In the genomic region with DNA sequence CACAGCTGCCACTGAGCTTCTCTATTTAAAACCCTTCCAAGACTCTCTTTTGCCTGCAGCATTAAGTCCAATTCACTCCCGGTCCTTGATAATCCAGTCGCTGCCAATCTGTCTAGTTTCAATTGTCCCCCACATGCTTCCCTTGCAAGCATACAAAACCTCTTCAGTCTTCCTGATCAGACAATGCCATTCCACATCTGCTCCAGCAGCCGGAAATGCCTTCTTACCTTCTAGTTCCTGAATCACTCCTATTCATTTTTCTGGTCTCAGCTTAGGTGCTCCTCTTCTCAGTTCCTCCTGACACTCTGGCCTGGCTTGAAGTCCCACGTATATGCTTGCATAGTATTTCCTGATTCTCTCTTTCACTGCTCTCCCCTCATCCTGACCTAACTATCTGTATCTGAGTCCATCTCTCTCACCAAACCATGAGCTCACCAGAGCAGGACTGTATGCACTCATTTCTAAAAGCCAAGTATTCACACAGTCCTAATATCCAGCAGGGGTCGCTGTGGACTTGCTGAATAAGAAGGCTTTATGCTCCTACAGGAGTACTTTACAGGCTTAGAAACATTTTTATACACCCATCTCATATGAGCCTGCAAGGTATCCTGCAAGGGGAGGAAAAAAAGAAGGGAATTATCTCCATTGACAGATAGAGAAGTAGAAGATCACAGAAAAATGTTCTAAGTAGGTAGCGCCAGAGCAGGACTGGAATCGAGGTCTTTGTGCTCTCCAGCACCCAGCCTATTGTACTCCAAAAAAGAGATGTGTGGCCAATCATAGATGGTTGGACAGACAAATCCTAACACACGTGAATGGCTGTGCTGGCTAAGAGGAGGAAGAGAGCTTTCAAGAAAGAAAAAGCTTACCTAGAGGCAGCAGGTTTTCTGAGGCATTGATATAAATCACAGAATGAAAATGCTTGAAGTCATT, we compare ENCODE assay signal across 8 cellular contexts. TPM values are rescaled to one million over a fixed set of nuclear protein-coding genes. Genes with fewer than 3 reads are reported as not detected.
DNase-seq lines count a peak whose midpoint lies in the region; ATAC-seq and TF ChIP-seq lines count a peak whose summit lies in the region.

No MANE protein-coding gene starts in this region.

- H3K9me3 Mint-ChIP-seq in WTC11 = no peaks in the 10 kb centered on the region

- no peak overlapping the region for H3K4me3 ChIP-seq in kidney epithelial cell (ENCODE audit: low read depth, low read length)

- POLR2A ChIA-PET in WTC11 (lab: Charles Lee) = interaction anchor here (1.0 kb wide), 1 partner anchor 19 kb away, joined by 3 read pairs; the partner anchor contains the start of genes SPCS2 and XRRA1

- no peak overlapping the region for H3K27ac Mint-ChIP-seq in WTC11

- DNase-seq in GM03348 (ENCODE audit: low spot score) (peak; percentile 71), NCI-H2227 treated with DMSO at 0.1 percent for 48 hours (lab: John Stamatoyannopoulos, UW) (peak; percentile 80), WTC11 (ENCODE audit: low spot score) (peak; percentile 53), kidney epithelial cell (ENCODE audit: low read depth) (peak; percentile 74)
- peak; percentile 60 for DNase-seq in central memory CD4-positive, alpha-beta T cell
- peak; percentile 56 for DNase-seq in stimulated activated CD4-positive, alpha-beta T cell treated with anti-CD3 and anti-CD28 coated beads, Interleukin-2, amount 100 ng/mL, for 4 hours (ENCODE audit: low read depth)

- no peak overlapping the region for H3K4me3 Mint-ChIP-seq in WTC11

- no peaks in the 10 kb centered on the region for H3K27me3 Mint-ChIP-seq in WTC11 (ENCODE audit: low read depth)

- ATAC-seq in HG03097 (IDR thresholded peaks at IDR 0.05; ENCODE audit: low FRiP score, unreplicated experiment) = peak; percentile 61
- ATAC-seq in WTC11 = peak; percentile 95
- ATAC-seq in HG02588 (IDR thresholded peaks at IDR 0.05; ENCODE audit: unreplicated experiment) = no peak

- peaks cover 1% of the 10 kb centered on the region for H3K36me3 ChIP-seq in kidney epithelial cell (ENCODE audit: control insufficient read depth, insufficient read depth, low read length)

- CTCF ChIA-PET in WTC11 (lab: Charles Lee) = interaction anchor here (0.6 to 2.1 kb wide), 36 partner anchors 9 to 319 kb away, joined by 3 to 16 read pairs (median 4); partner anchors contain the start of gene SPCS2

- H3K36me3 Mint-ChIP-seq in WTC11 = peaks cover 4% of the 10 kb centered on the region; the same call in 1 of the 2 replicates

- no peaks in the 10 kb centered on the region for H3K4me1 Mint-ChIP-seq in WTC11

- H3K27me3 ChIP-seq in kidney epithelial cell (ENCODE audit: control insufficient read depth, insufficient read depth, low read length) = no peaks in the 10 kb centered on the region

- TF ChIP-seq CTCF in WTC11 (IDR thresholded peaks at IDR 0.05) = peak; percentile 56; the same call in 1 of the 2 replicates
- TF ChIP-seq CTCF in kidney epithelial cell (IDR thresholded peaks at IDR 0.05; ENCODE audit: insufficient read depth, low read length, poor library complexity, severe bottlenecking) = peak; percentile 77

TF ChIP-seq in WTC11, 78 proteins besides CTCF, POLR2A, EP300 and RAD21:
- TF ChIP-seq ZNF317 (CRISPR knock-in tag; IDR thresholded peaks at IDR 0.05; ENCODE audit: borderline replicate concordance, low read depth) (no peak), GABPB1 (CRISPR knock-in tag; IDR thresholded peaks at IDR 0.05) (no peak), OVOL2 (CRISPR knock-in tag; IDR thresholded peaks at IDR 0.05; ENCODE audit: borderline replicate concordance) (no peak), RELA (CRISPR knock-in tag; IDR thresholded peaks at IDR 0.05; ENCODE audit: borderline replicate concordance) (no peak), RORB (CRISPR knock-in tag; IDR thresholded peaks at IDR 0.05) (no peak), IRF2 (CRISPR knock-in tag; IDR thresholded peaks at IDR 0.05; ENCODE audit: borderline replicate concordance, low read depth) (no peak), KAT7 (CRISPR knock-in tag; IDR thresholded peaks at IDR 0.05; ENCODE audit: borderline replicate concordance) (no peak), NFE2L1 (CRISPR knock-in tag; IDR thresholded peaks at IDR 0.05) (no peak), HMGA2 (CRISPR knock-in tag; IDR thresholded peaks at IDR 0.05) (no peak), SOX15 (CRISPR knock-in tag; IDR thresholded peaks at IDR 0.05) (no peak)

RNA-seq across cellular contexts. Expression of gene XRRA1, which starts 19.2 kb away (rescaled TPM):
- total RNA-seq in WTC11 (2021) (10.0 to 12.2 TPM (median 10.4 TPM) in 3 replicates), kidney epithelial cell (3.2 and 8.6 TPM in 2 replicates)

RNA-seq across cellular contexts. Expression of gene SPCS2, which starts 19.4 kb away (rescaled TPM):
- total RNA-seq in WTC11 (2021) (116 to 132 TPM (median 116 TPM) in 3 replicates), kidney epithelial cell (38.1 and 61.8 TPM in 2 replicates)

RNA-seq across cellular contexts. Expression of gene NEU3, which starts 59.0 kb away (rescaled TPM):
- total RNA-seq in WTC11 (2021) = 13.5 to 16.4 TPM (median 15.9 TPM) in 3 replicates
- 7.9 and 8.4 TPM in 2 replicates for total RNA-seq in kidney epithelial cell
